28 cellular contexts compared by ENCODE assay signal in genomic region chr20:23442436-23442835, GRCh38. TPM values are rescaled to one million over a fixed set of nuclear protein-coding genes. Genes with fewer than 3 reads are reported as not detected.
"Had no signal": no experiment of that assay in that cellular context is flagged by ENCODE, and none has a peak within 500 bp of the region (broad histone marks: within the 10 kb centered on the region; RNA-seq: fewer than 3 reads in every experiment).

No MANE protein-coding gene starts in this region.

- H3K4me3 Mint-ChIP-seq: immature natural killer cell; naive thymus-derived CD4-positive, alpha-beta T cell; natural killer cell treated with Interleukin-12 subunit alpha and Interleukin-12 subunit beta and Interleukin-15 and Interleukin-18, amount 100 ng/mL, for 72 hours; stimulated activated memory B cell treated with anti-CD40 and anti-IgM and Interleukin-4, amounts not matched to agents 10 μg/mL and 1 μg/mL and 100 μg/mL, for 72 hours; stimulated activated naive CD8-positive, alpha-beta T cell treated with anti-CD3 and anti-CD28 coated beads, Interleukin-15, amount 100 ng/mL, for 72 hours; type B pancreatic cell had no signal

- H3K4me1 ChIP-seq: left lung, lower lobe of right lung, parathyroid adenoma, psoas muscle, right atrium auricular region, uterus had no signal

- H3K27ac ChIP-seq: left lung, lower lobe of right lung, parathyroid adenoma, psoas muscle, right atrium auricular region, sigmoid colon, tibial nerve, uterus had no signal

- H3K27me3 Mint-ChIP-seq: stimulated activated naive CD8-positive, alpha-beta T cell treated with anti-CD3 and anti-CD28 coated beads, Interleukin-15, amount 100 ng/mL, for 72 hours had no signal

- H3K79me2 ChIP-seq: parathyroid adenoma had no signal

- H2AFZ ChIP-seq: parathyroid adenoma had no signal

- H3K36me3 ChIP-seq: left lung, lower lobe of right lung, right atrium auricular region, sigmoid colon, tibial nerve, uterus had no signal

- H3K4me1 Mint-ChIP-seq: stimulated activated memory B cell treated with anti-CD40 and anti-IgM and Interleukin-4, amounts not matched to agents 10 μg/mL and 1 μg/mL and 100 μg/mL, for 72 hours; stimulated activated naive CD8-positive, alpha-beta T cell treated with anti-CD3 and anti-CD28 coated beads, Interleukin-15, amount 100 ng/mL, for 72 hours had no signal

- H3K9ac ChIP-seq: parathyroid adenoma had no signal

- FAIRE-seq: kidney, small intestine had no signal

- H3K9me3 Mint-ChIP-seq: immature natural killer cell; naive thymus-derived CD4-positive, alpha-beta T cell; natural killer cell treated with Interleukin-12 subunit alpha and Interleukin-12 subunit beta and Interleukin-15 and Interleukin-18, amount 100 ng/mL, for 72 hours; stimulated activated memory B cell treated with anti-CD40 and anti-IgM and Interleukin-4, amounts not matched to agents 10 μg/mL and 1 μg/mL and 100 μg/mL, for 72 hours; stimulated activated naive CD8-positive, alpha-beta T cell treated with anti-CD3 and anti-CD28 coated beads, Interleukin-15, amount 100 ng/mL, for 72 hours; type B pancreatic cell had no signal

- H3K27ac Mint-ChIP-seq: naive thymus-derived CD4-positive, alpha-beta T cell; natural killer cell treated with Interleukin-12 subunit alpha and Interleukin-12 subunit beta and Interleukin-15 and Interleukin-18, amount 100 ng/mL, for 72 hours; stimulated activated memory B cell treated with anti-CD40 and anti-IgM and Interleukin-4, amounts not matched to agents 10 μg/mL and 1 μg/mL and 100 μg/mL, for 72 hours; stimulated activated naive CD8-positive, alpha-beta T cell treated with anti-CD3 and anti-CD28 coated beads, Interleukin-15, amount 100 ng/mL, for 72 hours; type B pancreatic cell had no signal

- H3K9me3 ChIP-seq: left lung, lower lobe of right lung, mucosa of descending colon, psoas muscle, right atrium auricular region, sigmoid colon, tibial nerve, uterus had no signal

- H3K27me3 ChIP-seq: left lung, right atrium auricular region, sigmoid colon, tibial nerve, uterus had no signal

- H3K4me3 ChIP-seq: left lung, lower lobe of right lung, mucosa of descending colon, psoas muscle, right atrium auricular region, sigmoid colon, tibial nerve, uterus had no signal

- H3K36me3 Mint-ChIP-seq: immature natural killer cell; naive thymus-derived CD4-positive, alpha-beta T cell; natural killer cell treated with Interleukin-12 subunit alpha and Interleukin-12 subunit beta and Interleukin-15 and Interleukin-18, amount 100 ng/mL, for 72 hours; stimulated activated memory B cell treated with anti-CD40 and anti-IgM and Interleukin-4, amounts not matched to agents 10 μg/mL and 1 μg/mL and 100 μg/mL, for 72 hours; type B pancreatic cell had no signal

- DNase-seq: kidney, lower lobe of right lung had no signal

RNA-seq across cellular contexts. Expression of gene CSTL1, which starts 3.0 kb away (rescaled TPM):
- total RNA-seq: kidney; left colon; left lung; liver; lower lobe of right lung; mammary epithelial cell; mucosa of descending colon; myocyte; naive thymus-derived CD4-positive, alpha-beta T cell; natural killer cell treated with Interleukin-12 subunit alpha and Interleukin-12 subunit beta and Interleukin-15 and Interleukin-18, amount 100 ng/mL, for 72 hours; osteoblast; posterior vena cava; psoas muscle; renal cortical epithelial cell; right atrium auricular region; sigmoid colon; temporal lobe; tibial nerve; ureter; uterus had no signal
- polyA plus RNA-seq: immature natural killer cell; liver; mammary epithelial cell; naive thymus-derived CD4-positive, alpha-beta T cell; neural cell; psoas muscle; sigmoid colon; small intestine had no signal

RNA-seq across cellular contexts. Expression of gene CST11, which starts 10.2 kb away (rescaled TPM):
- total RNA-seq: kidney; left colon; left lung; liver; lower lobe of right lung; mammary epithelial cell; mucosa of descending colon; myocyte; naive thymus-derived CD4-positive, alpha-beta T cell; natural killer cell treated with Interleukin-12 subunit alpha and Interleukin-12 subunit beta and Interleukin-15 and Interleukin-18, amount 100 ng/mL, for 72 hours; osteoblast; posterior vena cava; psoas muscle; renal cortical epithelial cell; right atrium auricular region; sigmoid colon; temporal lobe; tibial nerve; ureter; uterus had no signal
- polyA plus RNA-seq: immature natural killer cell; liver; mammary epithelial cell; naive thymus-derived CD4-positive, alpha-beta T cell; neural cell; psoas muscle; sigmoid colon; small intestine had no signal

RNA-seq across cellular contexts. Expression of gene CST8, which starts 48.5 kb away (rescaled TPM):
- total RNA-seq: kidney; left colon; left lung; liver; lower lobe of right lung; mammary epithelial cell; mucosa of descending colon; myocyte; naive thymus-derived CD4-positive, alpha-beta T cell; natural killer cell treated with Interleukin-12 subunit alpha and Interleukin-12 subunit beta and Interleukin-15 and Interleukin-18, amount 100 ng/mL, for 72 hours; osteoblast; posterior vena cava; psoas muscle; renal cortical epithelial cell; right atrium auricular region; sigmoid colon; temporal lobe; tibial nerve; ureter; uterus had no signal
- polyA plus RNA-seq: immature natural killer cell; liver; mammary epithelial cell; naive thymus-derived CD4-positive, alpha-beta T cell; neural cell; psoas muscle; sigmoid colon; small intestine; thymus had no signal
